ENCODE assay signal across 13 cellular contexts in the genomic region with DNA sequence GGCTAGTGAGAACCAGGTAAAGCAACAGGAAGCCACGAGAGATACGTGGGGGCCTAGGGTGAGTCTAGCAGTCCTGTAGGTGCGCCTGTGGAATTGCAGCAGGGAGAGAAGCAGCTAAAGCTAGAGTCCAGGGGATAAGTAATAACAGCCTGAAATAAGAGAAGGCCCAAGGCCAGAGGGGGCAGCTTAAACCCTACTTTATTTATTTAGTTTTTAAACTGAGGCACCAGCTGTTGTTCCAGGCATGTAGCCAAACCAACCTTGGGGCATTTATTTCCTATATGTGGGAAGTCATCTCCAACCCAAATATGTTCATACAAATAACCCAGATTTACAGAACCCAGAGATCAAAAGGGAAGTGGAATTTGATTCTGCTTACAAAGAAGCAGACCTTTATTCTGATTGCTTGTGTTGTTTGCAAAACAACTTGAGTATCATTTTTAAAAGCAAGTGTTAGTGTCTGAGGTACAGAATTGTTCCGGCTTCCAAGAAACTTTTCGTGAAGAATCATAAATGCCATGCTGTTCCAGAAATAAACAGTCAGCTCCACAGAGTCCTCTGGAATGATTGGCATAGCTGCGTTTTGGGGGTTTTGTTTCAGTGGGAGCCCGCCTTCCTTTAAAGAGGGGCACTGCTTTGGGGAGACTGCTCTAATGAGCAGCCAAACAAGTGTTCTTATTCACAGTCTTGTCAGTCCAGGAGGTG.
DNase-seq lines count a peak whose midpoint lies in the region; ATAC-seq and TF ChIP-seq lines count a peak whose summit lies in the region.
"Had no signal": no experiment of that assay in that cellular context is flagged by ENCODE, and none has a peak within 500 bp of the region (broad histone marks: within the 10 kb centered on the region; RNA-seq: fewer than 3 reads in every experiment).

No MANE protein-coding gene starts in this region.

- CTCF ChIA-PET in IMR-90 (lab: Yijun Ruan, JAX): interaction anchor here (0.6 kb wide), 1 partner anchor 28 kb away, joined by 4 read pairs; no protein-coding TSS in a partner anchor
- CTCF ChIA-PET in SK-N-SH (lab: Yijun Ruan, JAX): interaction anchor here (1.6 kb wide), 1 partner anchor 16 kb away, joined by 4 read pairs; no protein-coding TSS in a partner anchor
- CTCF ChIA-PET in activated naive CD4-positive, alpha-beta T cell treated with anti-CD3 and anti-CD28 coated beads for 36 hours (lab: Charles Lee): interaction anchor here (0.7 kb wide), 2 partner anchors 199 to 1176 kb away, joined by 3 read pairs; no protein-coding TSS in a partner anchor
- CTCF ChIA-PET in CD4-positive, alpha-beta T cell (lab: Charles Lee): no interaction called here

- H4K20me1 ChIP-seq in IMR-90 (ENCODE audit: insufficient read depth, low read length) (peaks cover 7% of the 10 kb centered on the region), SK-N-SH (ENCODE audit: insufficient read depth) (no peaks in the 10 kb centered on the region)

- H3F3A ChIP-seq in SK-N-SH (replicated peaks; ENCODE audit: insufficient read depth): peaks cover 22% of the 10 kb centered on the region

- H3K4me2 ChIP-seq in IMR-90 (ENCODE audit: low read depth, low read length) (peak overlapping the region; percentile 83), SK-N-SH (peak overlapping the region; percentile 52)

- ATAC-seq in IMR-90 (ENCODE audit: low read depth): peak; percentile 86
- ATAC-seq in foreskin keratinocyte: no peak
- no peak for ATAC-seq in psoas muscle
- no peak for ATAC-seq in activated T-helper 17 cell treated with anti-CD3 and anti-CD28 coated beads, Interleukin-2, amount 50 U/mL, for 72 hours (replicated peaks)
- ATAC-seq in CD4-positive, alpha-beta T cell (ENCODE audit: poor library complexity): no peak

- H3K79me1 ChIP-seq in IMR-90 (ENCODE audit: low read depth in 1 of 2, low read length in 2 of 2): no peaks in the 10 kb centered on the region

- no peak overlapping the region for H3K4me3 ChIP-seq in BE2C (ENCODE audit: low read depth, low read length)
- H3K4me3 ChIP-seq in IMR-90 (ENCODE audit: insufficient read depth, low read depth, low read length): no peak overlapping the region
- H3K4me3 ChIP-seq in SK-N-SH (ENCODE audit: low read depth in 2 of 2, low read length in 1 of 2): 0 out of 4 replicates have a peak overlapping the region, but pooled peaks of 1 of the 2 experiments have one; percentile 14
- H3K4me3 ChIP-seq in psoas muscle: no peak overlapping the region
- H3K4me3 ChIP-seq: left ventricle myocardium inferior, thoracic aorta had no signal

- TF ChIP-seq RAD21 in IMR-90 (IDR thresholded peaks at IDR 0.05; ENCODE audit: low read length) (no peak), SK-N-SH (IDR thresholded peaks at IDR 0.05; ENCODE audit: low read length) (no peak)

- no peaks in the 10 kb centered on the region for H3K79me2 ChIP-seq in SK-N-SH (ENCODE audit: insufficient read depth)

- no peaks in the 10 kb centered on the region for H3K9me3 Mint-ChIP-seq in activated naive CD4-positive, alpha-beta T cell treated with anti-CD3 and anti-CD28 coated beads for 36 hours
- H3K9me3 Mint-ChIP-seq in activated T-helper 17 cell treated with anti-CD3 and anti-CD28 coated beads, Interleukin-2, amount 50 U/mL, for 72 hours: no peaks in the 10 kb centered on the region
- H3K9me3 Mint-ChIP-seq in CD4-positive, alpha-beta T cell: no peaks in the 10 kb centered on the region

- H3K4ac ChIP-seq in IMR-90 (ENCODE audit: low read depth, low read length): peak overlapping the region; percentile 70

- peak overlapping the region; percentile 34; the same call in 1 of the 2 replicates for H3K18ac ChIP-seq in IMR-90 (ENCODE audit: low read depth, low read length)

- no TSS peak for BruUV-seq in IMR-90 (replicated peaks; lab: Mats Ljungman, UMichigan)

- H2BK20ac ChIP-seq in IMR-90 (ENCODE audit: low read depth, low read length): peak overlapping the region; percentile 44; the same call in 1 of the 2 replicates

- peak overlapping the region; percentile 9 for H4K5ac ChIP-seq in IMR-90 (ENCODE audit: low read depth, low read length)

- no peak overlapping the region for H3K4me3 Mint-ChIP-seq in activated naive CD4-positive, alpha-beta T cell treated with anti-CD3 and anti-CD28 coated beads for 36 hours
- H3K4me3 Mint-ChIP-seq in activated T-helper 17 cell treated with anti-CD3 and anti-CD28 coated beads, Interleukin-2, amount 50 U/mL, for 72 hours: no peak overlapping the region
- no peak overlapping the region for H3K4me3 Mint-ChIP-seq in CD4-positive, alpha-beta T cell

- no peak for DNase-seq in BE2C
- peak; percentile 83 for DNase-seq in IMR-90
- DNase-seq in SK-N-SH: peak; percentile 27
- no peak for DNase-seq in foreskin keratinocyte
- no peak for DNase-seq in activated naive CD4-positive, alpha-beta T cell treated with anti-CD3 and anti-CD28 coated beads for 36 hours
- no peak for DNase-seq in psoas muscle
- no peak for DNase-seq in CD4-positive, alpha-beta T cell
- DNase-seq: activated T-cell treated with anti-CD3 and anti-CD28 coated beads for 4 hours; left ventricle myocardium inferior; MM.1S; stimulated activated CD4-positive, alpha-beta T cell treated with anti-CD3 and anti-CD28 coated beads, Interleukin-15, amount 100 ng/mL, for 24 hours had no signal

- peak overlapping the region; percentile 61; the same call in 1 of the 3 replicates for H2BK15ac ChIP-seq in IMR-90 (ENCODE audit: low read depth, low read length)

- WGBS in IMR-90 (ENCODE audit: extremely low coverage in 2 of 2, insufficient read length in 1 of 2), 2 experiments: 13% methylated on average over 3 of the region's 7 CpGs; no CpG with 5 or more reads in 1 of the 2 experiments
- 85% methylated on average over 7 of the region's 7 CpGs for WGBS in SK-N-SH (ENCODE audit: low lambda C conversion rate)
- 51 to 56% (median 53%) methylated on average over 7 of the region's 7 CpGs for WGBS in psoas muscle, 3 donors

- H3K9me2 ChIP-seq in SK-N-SH: no peaks in the 10 kb centered on the region

- no peaks in the 10 kb centered on the region for H3K36me3 Mint-ChIP-seq in activated naive CD4-positive, alpha-beta T cell treated with anti-CD3 and anti-CD28 coated beads for 36 hours (ENCODE audit: low read depth)
- H3K36me3 Mint-ChIP-seq in activated T-helper 17 cell treated with anti-CD3 and anti-CD28 coated beads, Interleukin-2, amount 50 U/mL, for 72 hours (ENCODE audit: low read depth): no peaks in the 10 kb centered on the region
- no peaks in the 10 kb centered on the region for H3K36me3 Mint-ChIP-seq in CD4-positive, alpha-beta T cell (ENCODE audit: low read depth)

- H3K9me1 ChIP-seq in IMR-90 (ENCODE audit: insufficient read depth, low read length): peaks cover 5% of the 10 kb centered on the region; the same call in 1 of the 2 replicates

- H3K36me3 ChIP-seq in BE2C (no peaks in the 10 kb centered on the region), IMR-90 (ENCODE audit: control insufficient read depth, insufficient read depth, low read length) (no peaks in the 10 kb centered on the region), SK-N-SH (replicated peaks in 1 of 2; ENCODE audit: control insufficient read depth in 1 of 2, insufficient read depth in 2 of 2, low read length in 1 of 2) (no peaks in the 10 kb centered on the region), psoas muscle (ENCODE audit: insufficient read depth in 1 of 2, low read depth in 1 of 2) (no peaks in the 10 kb centered on the region)
- H3K36me3 ChIP-seq: left ventricle myocardium inferior, thoracic aorta had no signal

- peak overlapping the region; percentile 22 to 66; a peak in 2 of 4 replicates for H4K8ac ChIP-seq in IMR-90 (ENCODE audit: low read depth in 2 of 2, low read length in 2 of 2)

- POLR2A ChIA-PET in IMR-90 (lab: Charles Lee; ENCODE audit: unreplicated experiment): no interaction called here
- POLR2A ChIA-PET in SK-N-SH (lab: Yijun Ruan, JAX): no interaction called here
- POLR2A ChIA-PET in CD4-positive, alpha-beta T cell (lab: Charles Lee): no interaction called here

- TF ChIP-seq EP300 in SK-N-SH (IDR thresholded peaks at IDR 0.05; ENCODE audit: borderline replicate concordance in 1 of 2, low read depth in 1 of 2, low read length in 1 of 2): 0 out of 4 replicates have a peak, but pooled peaks of 1 of the 2 experiments have one; percentile 21

- H3K56ac ChIP-seq in IMR-90 (ENCODE audit: extremely low read depth, insufficient read depth, low read length): no peak overlapping the region

- TF ChIP-seq POLR2A in IMR-90 (IDR thresholded peaks at IDR 0.05; ENCODE audit: low read depth, low read length): no peak

- H2BK5ac ChIP-seq in IMR-90 (ENCODE audit: low read depth, low read length, poor library complexity, severe bottlenecking): peak overlapping the region; percentile 73

- no peaks in the 10 kb centered on the region for H3K27me3 ChIP-seq in BE2C
- no peaks in the 10 kb centered on the region for H3K27me3 ChIP-seq in IMR-90 (ENCODE audit: control insufficient read depth, insufficient read depth, low read length)
- no peaks in the 10 kb centered on the region for H3K27me3 ChIP-seq in SK-N-SH (ENCODE audit: insufficient read depth)
- H3K27me3 ChIP-seq in foreskin keratinocyte: no peaks in the 10 kb centered on the region
- H3K27me3 ChIP-seq in psoas muscle (ENCODE audit: insufficient read depth in 3 of 3, low read length in 2 of 3): no peaks in the 10 kb centered on the region
- no peaks in the 10 kb centered on the region for H3K27me3 ChIP-seq in CD4-positive, alpha-beta T cell (ENCODE audit: control insufficient read depth, insufficient read depth, low read length)

- no peaks in the 10 kb centered on the region for H3K27me3 Mint-ChIP-seq in activated naive CD4-positive, alpha-beta T cell treated with anti-CD3 and anti-CD28 coated beads for 36 hours (ENCODE audit: low read depth)
- H3K27me3 Mint-ChIP-seq in activated T-helper 17 cell treated with anti-CD3 and anti-CD28 coated beads, Interleukin-2, amount 50 U/mL, for 72 hours: peaks cover 3% of the 10 kb centered on the region
- no peaks in the 10 kb centered on the region for H3K27me3 Mint-ChIP-seq in CD4-positive, alpha-beta T cell

- no peak overlapping the region for H3K23ac ChIP-seq in IMR-90 (ENCODE audit: low read depth, low read length)

- H3K27ac ChIP-seq in IMR-90 (ENCODE audit: insufficient read depth, low read length) (peak overlapping the region; percentile 67), SK-N-SH (ENCODE audit: low read depth in 2 of 2, low read length in 1 of 2) (peak overlapping the region; percentile 64 to 84), foreskin keratinocyte (no peak overlapping the region), psoas muscle (no peak overlapping the region)
- H3K27ac ChIP-seq in CD4-positive, alpha-beta T cell (ENCODE audit: low read depth, low read length): no peak overlapping the region
- H3K27ac ChIP-seq: left ventricle myocardium inferior, thoracic aorta had no signal

- no peak overlapping the region for H3K9ac ChIP-seq in IMR-90 (ENCODE audit: low read depth, low read length)
- H3K9ac ChIP-seq in SK-N-SH: peak overlapping the region; percentile 22; the same call in 1 of the 2 replicates

- H2BK120ac ChIP-seq in IMR-90 (ENCODE audit: low read depth, low read length): peak overlapping the region; percentile 45; the same call in 1 of the 2 replicates

- H3K4me1 ChIP-seq in BE2C: peaks cover 35% of the 10 kb centered on the region
- H3K4me1 ChIP-seq in IMR-90 (ENCODE audit: control insufficient read depth, insufficient read depth, low read length): peaks cover 9% of the 10 kb centered on the region
- H3K4me1 ChIP-seq in SK-N-SH (ENCODE audit: control insufficient read depth in 1 of 2, insufficient read depth in 2 of 2, low read depth in 1 of 2, low read length in 1 of 2): peaks cover 15 to 24% of the 10 kb centered on the region in 2 experiments
- peaks cover 14% of the 10 kb centered on the region for H3K4me1 ChIP-seq in foreskin keratinocyte
- no peaks in the 10 kb centered on the region for H3K4me1 ChIP-seq in psoas muscle
- H3K4me1 ChIP-seq: left ventricle myocardium inferior had no signal

- H2AK9ac ChIP-seq in IMR-90 (replicated peaks; ENCODE audit: low read depth, low read length, poor library complexity): peak overlapping the region; percentile 75

- peak overlapping the region; percentile 71; the same call in 1 of the 2 replicates for H2AK5ac ChIP-seq in IMR-90 (ENCODE audit: low read depth, low read length)

- H3K9me3 ChIP-seq in BE2C (no peaks in the 10 kb centered on the region), IMR-90 (ENCODE audit: control insufficient read depth, insufficient read depth, low read length) (no peaks in the 10 kb centered on the region), SK-N-SH (no peaks in the 10 kb centered on the region), psoas muscle (no peaks in the 10 kb centered on the region)
- no peaks in the 10 kb centered on the region for H3K9me3 ChIP-seq in CD4-positive, alpha-beta T cell (ENCODE audit: control insufficient read depth, low read length)
- H3K9me3 ChIP-seq: left ventricle myocardium inferior, thoracic aorta had no signal

- H3K14ac ChIP-seq in IMR-90 (replicated peaks; ENCODE audit: low read depth, low read length): peak overlapping the region; percentile 54; the same call in 1 of the 2 replicates

- no peak overlapping the region for H3K27ac Mint-ChIP-seq in activated naive CD4-positive, alpha-beta T cell treated with anti-CD3 and anti-CD28 coated beads for 36 hours
- no peak overlapping the region for H3K27ac Mint-ChIP-seq in activated T-helper 17 cell treated with anti-CD3 and anti-CD28 coated beads, Interleukin-2, amount 50 U/mL, for 72 hours
- no peak overlapping the region for H3K27ac Mint-ChIP-seq in CD4-positive, alpha-beta T cell

- dilution Hi-C loops in IMR-90 (cut with HindIII; ENCODE audit: low sequenced_read_pairs, unreplicated experiment): no loop called here

- in situ Hi-C loops in IMR-90 (cut with MboI; ENCODE audit: low sequenced_read_pairs): no loop called here

- peak; percentile 23; the same call in 1 of the 2 replicates for TF ChIP-seq CTCF in BE2C (IDR thresholded peaks at IDR 0.05; ENCODE audit: low read depth, low read length)
- TF ChIP-seq CTCF in IMR-90 (conservative IDR thresholded peaks at IDR 0.05; ENCODE audit: low read depth, low read length): peak; percentile 19; the same call in 1 of the 2 replicates
- TF ChIP-seq CTCF in SK-N-SH (IDR thresholded peaks at IDR 0.05): peak; percentile 28; the same call in 1 of the 2 replicates
- TF ChIP-seq CTCF in foreskin keratinocyte (conservative IDR thresholded peaks at IDR 0.05): peak; percentile 5
- no peak for TF ChIP-seq CTCF in psoas muscle (IDR thresholded peaks at IDR 0.05)
- no peak for TF ChIP-seq CTCF in CD4-positive, alpha-beta T cell (IDR thresholded peaks at IDR 0.05)

- intact Hi-C loops in IMR-90 (cut with micrococcal nuclease) (no loop called here), psoas muscle (cut with DNase I) (no loop called here)
- intact Hi-C loops in activated naive CD4-positive, alpha-beta T cell treated with anti-CD3 and anti-CD28 coated beads for 36 hours (cut with micrococcal nuclease): no loop called here
- intact Hi-C loops in CD4-positive, alpha-beta T cell (cut with DNase I, micrococcal nuclease): no loop called here

- H3K4me1 Mint-ChIP-seq in activated naive CD4-positive, alpha-beta T cell treated with anti-CD3 and anti-CD28 coated beads for 36 hours (ENCODE audit: low read depth): no peaks in the 10 kb centered on the region
- H3K4me1 Mint-ChIP-seq in activated T-helper 17 cell treated with anti-CD3 and anti-CD28 coated beads, Interleukin-2, amount 50 U/mL, for 72 hours: no peaks in the 10 kb centered on the region
- no peaks in the 10 kb centered on the region for H3K4me1 Mint-ChIP-seq in CD4-positive, alpha-beta T cell (ENCODE audit: low read depth)

- H2AFZ ChIP-seq in IMR-90 (replicated peaks; ENCODE audit: low read length, poor library complexity): peak overlapping the region; percentile 58
- peak overlapping the region; percentile 72 for H2AFZ ChIP-seq in SK-N-SH (ENCODE audit: low read depth)

- peak overlapping the region; percentile 13 for H4K91ac ChIP-seq in IMR-90 (ENCODE audit: insufficient read depth, low read depth, low read length)

Comparison
In these comparisons a context has a peak if more than half of its experiments do, and no peak if none do; other contexts are left out.
1. DNase-seq: peak in IMR-90 (single experiment) and SK-N-SH (single experiment); none in BE2C (single experiment), foreskin keratinocyte (0 of 2), activated naive CD4-positive, alpha-beta T cell treated with anti-CD3 and anti-CD28 coated beads for 36 hours (single experiment), psoas muscle (0 of 2) and CD4-positive, alpha-beta T cell (0 of 10).
2. CTCF ChIP-seq: peak in BE2C (single experiment), IMR-90 (single experiment), SK-N-SH (single experiment) and foreskin keratinocyte (single experiment); none in psoas muscle (single experiment) and CD4-positive, alpha-beta T cell (single experiment).
3. H3K27ac ChIP-seq: peak in IMR-90 (single experiment) and SK-N-SH (2 of 2); none in foreskin keratinocyte (single experiment), psoas muscle (single experiment) and CD4-positive, alpha-beta T cell (single experiment).